ENCODE assay signal across 11 cellular contexts in the genomic region with DNA sequence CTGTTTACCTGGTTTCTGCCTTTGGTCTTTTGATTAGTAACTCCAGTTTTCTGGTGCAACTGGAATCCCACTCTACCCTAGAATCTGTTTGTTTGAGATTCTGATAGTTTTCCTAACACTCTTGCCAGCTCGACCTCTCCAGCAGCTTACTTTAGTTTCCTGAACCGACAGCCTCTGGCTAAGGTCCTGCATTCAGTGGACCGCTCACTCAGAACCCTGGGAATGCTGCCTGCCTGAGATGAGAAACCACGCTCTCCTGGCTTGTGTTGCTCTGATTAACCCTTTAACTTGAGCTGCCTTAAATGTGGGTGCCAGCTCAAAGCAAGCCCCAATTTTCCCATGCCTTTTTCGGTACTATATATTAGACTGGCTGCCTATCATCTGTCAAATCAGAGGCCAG.
"Had no signal": no experiment of that assay in that cellular context is flagged by ENCODE, and none has a peak within 500 bp of the region (broad histone marks: within the 10 kb centered on the region; RNA-seq: fewer than 3 reads in every experiment).

No MANE protein-coding gene starts in this region.

- H3K9ac ChIP-seq: parathyroid adenoma had no signal

- H3K4me3 ChIP-seq: lung, right atrium auricular region had no signal

- DNase-seq: activated CD4-positive, CD25-positive, alpha-beta regulatory T cell treated with anti-CD3 and anti-CD28 coated beads, Interleukin-2, amount 50 U/mL, for 72 hours; activated naive CD8-positive, alpha-beta T cell treated with anti-CD3 and anti-CD28 coated beads for 36 hours; erythroblast; kidney glomerular epithelial cell; small intestine; stimulated activated CD4-positive, alpha-beta T cell treated with anti-CD3 and anti-CD28 coated beads, Interleukin-4, amount 100 ng/mL, for 24 hours; stimulated activated naive CD4-positive, alpha-beta T cell treated with Interleukin-2 at 50 U/mL for 16 hours; trophoblast cell had no signal

- H3K27me3 ChIP-seq: right atrium auricular region had no signal

- H3K79me2 ChIP-seq: parathyroid adenoma had no signal

- H2AFZ ChIP-seq: parathyroid adenoma had no signal

- H3K36me3 ChIP-seq: right atrium auricular region had no signal

- H3K9me3 ChIP-seq: right atrium auricular region had no signal

- H3K27ac ChIP-seq: parathyroid adenoma, right atrium auricular region had no signal

- FAIRE-seq: small intestine had no signal

- H3K4me1 ChIP-seq: parathyroid adenoma, right atrium auricular region had no signal
